In the genomic region with DNA sequence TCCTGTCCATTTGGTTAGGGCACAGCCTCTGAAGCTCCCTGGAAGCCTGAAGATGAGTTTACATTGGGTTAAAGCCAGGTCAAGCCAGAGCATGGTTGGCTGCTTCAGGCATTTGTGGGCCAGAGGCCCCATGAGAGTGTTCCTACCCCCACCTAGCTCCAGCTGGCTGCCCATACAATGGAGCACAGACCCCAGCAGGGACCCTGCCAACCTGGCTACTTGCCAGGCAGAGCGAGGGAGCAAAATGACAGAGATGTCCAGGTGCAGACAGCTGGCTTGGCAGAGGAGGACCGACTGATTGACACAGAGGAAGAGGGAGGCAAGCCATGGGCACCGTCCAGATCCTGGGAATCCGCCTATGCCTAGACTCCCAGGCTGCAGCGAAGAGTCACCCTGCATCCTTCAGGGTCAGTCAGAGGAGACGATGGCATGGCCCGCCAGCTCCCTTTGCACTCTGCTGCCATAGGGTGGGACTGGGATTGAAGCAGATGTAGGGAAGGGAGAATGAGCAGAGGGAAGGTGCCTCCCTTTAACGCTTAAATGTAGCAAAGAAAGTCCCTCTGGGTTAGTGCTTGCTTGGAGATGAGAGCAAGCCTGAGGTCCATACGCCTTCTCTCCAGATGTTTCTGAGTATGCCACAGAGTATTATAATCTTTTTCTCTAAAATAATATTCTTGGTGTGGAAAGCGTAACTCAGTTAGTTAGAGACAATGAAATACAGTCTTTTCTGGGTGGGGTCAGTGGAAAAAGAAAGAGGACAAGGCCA, we compare ENCODE assay signal across 12 cellular contexts.
DNase-seq lines count a peak whose midpoint lies in the region; ATAC-seq, FAIRE-seq and TF ChIP-seq lines count a peak whose summit lies in the region.
"Had no signal": no experiment of that assay in that cellular context is flagged by ENCODE, and none has a peak within 500 bp of the region (broad histone marks: within the 10 kb centered on the region; RNA-seq: fewer than 3 reads in every experiment).

No MANE protein-coding gene starts in this region.

- H3K27ac Mint-ChIP-seq in activated naive CD4-positive, alpha-beta T cell treated with anti-CD3 and anti-CD28 coated beads, Interleukin-2, amount 10 ng/mL, durations not matched to agents 7 days and 5 days: no peak overlapping the region
- H3K27ac Mint-ChIP-seq: activated CD4-positive, alpha-beta memory T cell treated with anti-CD3 and anti-CD28 coated beads for 36 hours; activated naive CD8-positive, alpha-beta T cell treated with anti-CD3 and anti-CD28 coated beads for 36 hours had no signal

- peaks cover 29% of the 10 kb centered on the region for H3K27me3 Mint-ChIP-seq in activated naive CD4-positive, alpha-beta T cell treated with anti-CD3 and anti-CD28 coated beads, Interleukin-2, amount 10 ng/mL, durations not matched to agents 7 days and 5 days
- H3K27me3 Mint-ChIP-seq: activated CD4-positive, alpha-beta memory T cell treated with anti-CD3 and anti-CD28 coated beads for 36 hours; activated naive CD8-positive, alpha-beta T cell treated with anti-CD3 and anti-CD28 coated beads for 36 hours had no signal

- no peak overlapping the region for H3K4me3 Mint-ChIP-seq in activated naive CD4-positive, alpha-beta T cell treated with anti-CD3 and anti-CD28 coated beads, Interleukin-2, amount 10 ng/mL, durations not matched to agents 7 days and 5 days
- H3K4me3 Mint-ChIP-seq: activated CD4-positive, alpha-beta memory T cell treated with anti-CD3 and anti-CD28 coated beads for 36 hours; activated naive CD8-positive, alpha-beta T cell treated with anti-CD3 and anti-CD28 coated beads for 36 hours had no signal

- ATAC-seq in HG03442 (IDR thresholded peaks at IDR 0.05; ENCODE audit: unreplicated experiment): no peak

- DNase-seq in NCI-H2171 treated with DMSO at 0.1 percent for 48 hours (lab: John Stamatoyannopoulos, UW) (peak; percentile 55), NCI-H2171 (lab: John Stamatoyannopoulos, UW) (no peak), NCI-H69 (lab: John Stamatoyannopoulos, UW) (peak; percentile 95), fibroblast of peridontal ligament (ENCODE audit: extremely low read depth) (peak; percentile 59), skeletal muscle cell (ENCODE audit: low read depth) (peak; percentile 58), H54 (ENCODE audit: insufficient read length, low spot score) (no peak)
- no peak for DNase-seq in activated naive CD4-positive, alpha-beta T cell treated with anti-CD3 and anti-CD28 coated beads, Interleukin-2, amount 10 ng/mL, durations not matched to agents 7 days and 5 days
- DNase-seq: activated CD4-positive, alpha-beta memory T cell treated with anti-CD3 and anti-CD28 coated beads for 36 hours; activated naive CD8-positive, alpha-beta T cell treated with anti-CD3 and anti-CD28 coated beads for 36 hours; GF-D8; GOT3 had no signal

- no peaks in the 10 kb centered on the region for H3K9me3 Mint-ChIP-seq in activated naive CD4-positive, alpha-beta T cell treated with anti-CD3 and anti-CD28 coated beads, Interleukin-2, amount 10 ng/mL, durations not matched to agents 7 days and 5 days
- H3K9me3 Mint-ChIP-seq: activated CD4-positive, alpha-beta memory T cell treated with anti-CD3 and anti-CD28 coated beads for 36 hours; activated naive CD8-positive, alpha-beta T cell treated with anti-CD3 and anti-CD28 coated beads for 36 hours had no signal

- FAIRE-seq in H54 (lab: Jason Lieb, UNC): no peak

- CTCF ChIA-PET in activated naive CD4-positive, alpha-beta T cell treated with anti-CD3 and anti-CD28 coated beads, Interleukin-2, amount 10 ng/mL, durations not matched to agents 7 days and 5 days (lab: Charles Lee): no interaction called here

- H3K4me3 ChIP-seq in skeletal muscle cell (ENCODE audit: low read depth, low read length): no peak overlapping the region

- no peaks in the 10 kb centered on the region for H3K36me3 Mint-ChIP-seq in activated naive CD4-positive, alpha-beta T cell treated with anti-CD3 and anti-CD28 coated beads, Interleukin-2, amount 10 ng/mL, durations not matched to agents 7 days and 5 days
- H3K36me3 Mint-ChIP-seq: activated CD4-positive, alpha-beta memory T cell treated with anti-CD3 and anti-CD28 coated beads for 36 hours; activated naive CD8-positive, alpha-beta T cell treated with anti-CD3 and anti-CD28 coated beads for 36 hours had no signal

- peaks cover 2% of the 10 kb centered on the region for H3K4me1 Mint-ChIP-seq in activated naive CD4-positive, alpha-beta T cell treated with anti-CD3 and anti-CD28 coated beads, Interleukin-2, amount 10 ng/mL, durations not matched to agents 7 days and 5 days

- TF ChIP-seq POLR2A in H54 (IDR thresholded peaks at IDR 0.05; ENCODE audit: low read depth, low read length): no peak

Comparison
In these comparisons a context has a peak if more than half of its experiments do, and no peak if none do; other contexts are left out.
1. DNase-seq: peak in NCI-H2171 treated with DMSO at 0.1 percent for 48 hours (single experiment), NCI-H69 (single experiment), fibroblast of peridontal ligament (single experiment) and skeletal muscle cell (single experiment); none in NCI-H2171 (single experiment), H54 (single experiment) and activated naive CD4-positive, alpha-beta T cell treated with anti-CD3 and anti-CD28 coated beads, Interleukin-2, amount 10 ng/mL, durations not matched to agents 7 days and 5 days (single experiment).